ENCODE assay signal across 3 cellular contexts in the genomic region with DNA sequence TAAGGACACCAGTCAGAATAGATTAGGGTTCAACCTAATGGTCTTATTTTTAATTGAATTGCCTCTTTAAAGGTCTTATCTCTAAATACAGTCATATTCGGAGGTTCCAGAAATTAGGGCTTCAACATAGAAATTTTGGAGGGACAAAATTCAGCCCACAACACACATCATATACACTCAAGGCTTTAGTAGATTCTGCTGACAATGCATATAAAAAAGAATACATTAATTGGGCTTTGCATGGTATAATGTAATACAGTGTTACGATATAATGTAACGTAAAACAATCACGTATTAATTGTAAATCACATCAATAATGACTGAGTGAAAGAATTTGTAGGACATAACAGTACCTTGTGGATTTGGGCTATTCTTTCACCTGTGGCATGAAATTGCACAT.
TF ChIP-seq lines count a peak whose summit lies in the region.

No MANE protein-coding gene starts in this region.

TF ChIP-seq in A549, 52 proteins besides CTCF, POLR2A, EP300 and RAD21:
- TF ChIP-seq MAFK (IDR thresholded peaks at IDR 0.05; ENCODE audit: partially characterized antibody): peak; percentile 77
- TF ChIP-seq, protein P1, sequence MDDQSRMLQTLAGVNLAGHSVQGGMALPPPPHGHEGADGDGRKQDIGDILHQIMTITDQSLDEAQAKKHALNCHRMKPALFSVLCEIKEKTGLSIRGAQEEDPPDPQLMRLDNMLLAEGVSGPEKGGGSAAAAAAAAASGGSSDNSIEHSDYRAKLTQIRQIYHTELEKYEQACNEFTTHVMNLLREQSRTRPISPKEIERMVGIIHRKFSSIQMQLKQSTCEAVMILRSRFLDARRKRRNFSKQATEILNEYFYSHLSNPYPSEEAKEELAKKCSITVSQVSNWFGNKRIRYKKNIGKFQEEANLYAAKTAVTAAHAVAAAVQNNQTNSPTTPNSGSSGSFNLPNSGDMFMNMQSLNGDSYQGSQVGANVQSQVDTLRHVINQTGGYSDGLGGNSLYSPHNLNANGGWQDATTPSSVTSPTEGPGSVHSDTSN (IDR thresholded peaks at IDR 0.05): no peak
- TF ChIP-seq NPAS2 (CRISPR knock-in tag; IDR thresholded peaks at IDR 0.05; ENCODE audit: borderline replicate concordance): no peak
- no peak for TF ChIP-seq HOXB13 (CRISPR knock-in tag; IDR thresholded peaks at IDR 0.05; ENCODE audit: low read depth)

TF ChIP-seq in IMR-90, 13 proteins besides CTCF, POLR2A, EP300 and RAD21:
- TF ChIP-seq SMC3 (IDR thresholded peaks at IDR 0.05; ENCODE audit: low read depth, low read length) (no peak), MAFK (IDR thresholded peaks at IDR 0.05; ENCODE audit: low read depth, low read length) (peak; percentile 94)

TF ChIP-seq in H1, 55 proteins besides CTCF, POLR2A, EP300 and RAD21:
- TF ChIP-seq MAFK (IDR thresholded peaks at IDR 0.05; ENCODE audit: low read depth, low read length) (peak; percentile 73; the same call in 1 of the 2 replicates), CREB1 (IDR thresholded peaks at IDR 0.05) (no peak)
